ENCODE assay signal across 18 cellular contexts in genomic region chr2:32732135-32732534, GRCh38.
"Had no signal": no experiment of that assay in that cellular context is flagged by ENCODE, and none has a peak within 500 bp of the region (broad histone marks: within the 10 kb centered on the region; RNA-seq: fewer than 3 reads in every experiment).

No MANE protein-coding gene starts in this region.

- H3K4me3 ChIP-seq: SK-N-MC had no signal

- DNase-seq: activated B cell treated with CpG ODN at 0.5 μM for 24 hours; activated CD4-positive, alpha-beta T cell treated with anti-CD3 and anti-CD28 coated beads for 1 hour; activated CD4-positive, alpha-beta T cell treated with anti-CD3 and anti-CD28 coated beads, Interleukin-2, amount 10 ng/mL, durations not matched to agents 24 days and 14 days; activated CD4-positive, alpha-beta T cell treated with anti-CD3 and anti-CD28 coated beads, Interleukin-2, amount 50 U/mL, for 48 hours; activated CD8-positive, alpha-beta memory T cell treated with anti-CD3 and anti-CD28 coated beads, Interleukin-2, amount 10 ng/mL, durations not matched to agents 7 days and 5 days; activated effector memory CD4-positive, alpha-beta T cell treated with Interleukin-2 at 50 U/mL for 16 hours; activated naive CD4-positive, alpha-beta T cell; activated T-cell treated with anti-CD3 and anti-CD28 coated beads, Interleukin-2, amount 50 U/mL, for 24 hours; amygdala; KG1; NCI-H1048; NCI-H2029; NCI-H2107; NCI-H2171 treated with DMSO at 0.1 percent for 48 hours; NCI-H226; NCI-H526; NCI-H82 had no signal

- ATAC-seq: activated CD8-positive, alpha-beta memory T cell treated with anti-CD3 and anti-CD28 coated beads, Interleukin-2, amount 10 ng/mL, durations not matched to agents 7 days and 5 days had no signal

- H3K27ac ChIP-seq: SK-N-MC had no signal
